Comparison of ENCODE assay signal across 34 cellular contexts in the genomic region with DNA sequence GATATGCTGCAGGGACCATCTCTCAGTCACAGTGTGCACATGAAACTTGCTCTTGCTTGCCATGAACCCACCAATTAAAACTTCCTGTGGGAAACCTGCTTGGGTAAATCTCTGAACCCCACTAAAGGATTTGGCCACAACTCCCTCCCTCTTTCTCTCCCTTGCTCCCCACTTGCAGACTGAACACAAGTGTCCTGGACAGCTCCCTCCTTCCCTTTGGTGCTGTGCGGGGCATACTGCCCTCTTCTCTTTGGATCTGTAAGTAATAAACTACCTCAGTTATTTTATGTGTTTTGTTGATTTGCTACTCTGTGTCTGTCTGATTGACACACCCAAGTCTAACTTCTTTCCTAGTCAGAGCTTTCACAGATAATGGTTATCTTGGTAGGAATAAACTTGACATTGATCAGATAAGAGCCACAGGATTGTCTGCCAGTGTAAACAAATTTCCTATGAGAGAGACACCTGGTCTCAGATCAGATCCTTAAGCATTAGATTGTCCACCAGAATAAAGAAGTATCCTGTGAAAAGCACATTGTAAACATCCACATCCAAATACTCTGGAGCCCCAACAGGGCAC. TPM values are rescaled to one million over a fixed set of nuclear protein-coding genes. Genes with fewer than 3 reads are reported as not detected.
"Had no signal": no experiment of that assay in that cellular context is flagged by ENCODE, and none has a peak within 500 bp of the region (broad histone marks: within the 10 kb centered on the region; RNA-seq: fewer than 3 reads in every experiment).

No MANE protein-coding gene starts in this region.

- H3K4me3 Mint-ChIP-seq: activated CD4-positive, alpha-beta T cell treated with anti-CD3 and anti-CD28 coated beads for 36 hours; activated naive CD8-positive, alpha-beta T cell; activated T-cell treated with anti-CD3 and anti-CD28 coated beads, Interleukin-2, amount 50 U/mL, for 72 hours; naive B cell; nephron progenitor cell; stimulated activated effector memory CD8-positive, alpha-beta T cell treated with anti-CD3 and anti-CD28 coated beads, Interleukin-12 subunit alpha, Interleukin-12 subunit beta, amount 100 ng/mL, for 72 hours; stimulated activated naive CD8-positive, alpha-beta T cell treated with anti-CD3 and anti-CD28 coated beads, Interleukin-15, amount 100 ng/mL, for 72 hours had no signal

- H3K4me1 Mint-ChIP-seq: activated CD4-positive, alpha-beta T cell treated with anti-CD3 and anti-CD28 coated beads for 36 hours; naive B cell; nephron progenitor cell; stimulated activated effector memory CD8-positive, alpha-beta T cell treated with anti-CD3 and anti-CD28 coated beads, Interleukin-12 subunit alpha, Interleukin-12 subunit beta, amount 100 ng/mL, for 72 hours had no signal

- H3K27ac Mint-ChIP-seq: activated CD4-positive, alpha-beta T cell treated with anti-CD3 and anti-CD28 coated beads for 36 hours; activated naive CD8-positive, alpha-beta T cell; activated T-cell treated with anti-CD3 and anti-CD28 coated beads, Interleukin-2, amount 50 U/mL, for 72 hours; naive B cell; nephron progenitor cell; stimulated activated effector memory CD8-positive, alpha-beta T cell treated with anti-CD3 and anti-CD28 coated beads, Interleukin-12 subunit alpha, Interleukin-12 subunit beta, amount 100 ng/mL, for 72 hours; stimulated activated naive CD8-positive, alpha-beta T cell treated with anti-CD3 and anti-CD28 coated beads, Interleukin-15, amount 100 ng/mL, for 72 hours had no signal

- H3K9me3 ChIP-seq: adrenal gland, body of pancreas, esophagus squamous epithelium, pancreas, prostate gland, sigmoid colon, thyroid gland, upper lobe of right lung had no signal

- H3K4me1 ChIP-seq: adrenal gland, esophagus squamous epithelium, heart right ventricle, left ventricle myocardium inferior, pancreas, sigmoid colon, thyroid gland, upper lobe of right lung had no signal

- H3K27me3 Mint-ChIP-seq: activated CD4-positive, alpha-beta T cell treated with anti-CD3 and anti-CD28 coated beads for 36 hours; activated naive CD8-positive, alpha-beta T cell; naive B cell; stimulated activated naive CD8-positive, alpha-beta T cell treated with anti-CD3 and anti-CD28 coated beads, Interleukin-15, amount 100 ng/mL, for 72 hours had no signal

- H3K27ac ChIP-seq: adrenal gland, body of pancreas, epithelial cell of prostate, esophagus squamous epithelium, heart right ventricle, left ventricle myocardium inferior, pancreas, prostate gland, sigmoid colon, thyroid gland, upper lobe of right lung had no signal

- FAIRE-seq: colon, pancreas, small intestine had no signal

- H3K36me3 ChIP-seq: adrenal gland, esophagus squamous epithelium, heart right ventricle, left ventricle myocardium inferior, pancreas, prostate gland, sigmoid colon, thyroid gland, upper lobe of right lung had no signal

- H3K36me3 Mint-ChIP-seq: activated naive CD8-positive, alpha-beta T cell; naive B cell; stimulated activated effector memory CD8-positive, alpha-beta T cell treated with anti-CD3 and anti-CD28 coated beads, Interleukin-12 subunit alpha, Interleukin-12 subunit beta, amount 100 ng/mL, for 72 hours had no signal

- H3K4me3 ChIP-seq: adrenal gland, body of pancreas, esophagus squamous epithelium, heart right ventricle, left ventricle myocardium inferior, lung, pancreas, prostate gland, sigmoid colon, thyroid gland, upper lobe of right lung had no signal

- H3K9me3 Mint-ChIP-seq: nephron progenitor cell; stimulated activated naive CD8-positive, alpha-beta T cell treated with anti-CD3 and anti-CD28 coated beads, Interleukin-15, amount 100 ng/mL, for 72 hours had no signal

- DNase-seq: activated CD4-positive, alpha-beta T cell treated with anti-CD3 and anti-CD28 coated beads for 36 hours; activated CD4-positive, alpha-beta T cell treated with anti-CD3 and anti-CD28 coated beads, Interleukin-2, amount 50 U/mL, for 4 hours; activated CD4-positive, CD25-positive, alpha-beta regulatory T cell; activated naive CD4-positive, alpha-beta T cell; activated T-cell treated with anti-CD3 and anti-CD28 coated beads for 4 hours; activated T-cell treated with anti-CD3 and anti-CD28 coated beads, Interleukin-2, amount 50 U/mL, for 72 hours; adrenal gland; aorta; body of pancreas; dermis blood vessel endothelial cell; effector CD4-positive, alpha-beta T cell; esophagus squamous epithelium; foreskin melanocyte; heart right ventricle; kidney glomerular epithelial cell; left ventricle myocardium inferior; naive B cell; nephron progenitor cell; pancreas; retina; sigmoid colon; small intestine; stimulated activated CD4-positive, alpha-beta T cell treated with anti-CD3 and anti-CD28 coated beads, Interleukin-4, amount 100 ng/mL, for 24 hours; stimulated activated naive CD8-positive, alpha-beta T cell treated with anti-CD3 and anti-CD28 coated beads, Interleukin-15, amount 100 ng/mL, for 72 hours; thyroid gland; upper lobe of right lung had no signal

- ATAC-seq: activated CD4-positive, alpha-beta T cell treated with anti-CD3 and anti-CD28 coated beads for 36 hours; activated T-cell treated with anti-CD3 and anti-CD28 coated beads, Interleukin-2, amount 50 U/mL, for 72 hours; body of pancreas; heart right ventricle; pancreas; stimulated activated effector memory CD8-positive, alpha-beta T cell treated with anti-CD3 and anti-CD28 coated beads, Interleukin-12 subunit alpha, Interleukin-12 subunit beta, amount 100 ng/mL, for 72 hours; stimulated activated naive CD8-positive, alpha-beta T cell treated with anti-CD3 and anti-CD28 coated beads, Interleukin-15, amount 100 ng/mL, for 72 hours had no signal

- H3K27me3 ChIP-seq: adrenal gland, body of pancreas, esophagus squamous epithelium, heart right ventricle, pancreas, sigmoid colon, thyroid gland, upper lobe of right lung had no signal

RNA-seq across cellular contexts. Expression of gene SULT1E1, which starts 41.8 kb away (rescaled TPM):
- total RNA-seq: activated CD4-positive, alpha-beta T cell treated with anti-CD3 and anti-CD28 coated beads for 36 hours; activated T-cell treated with anti-CD3 and anti-CD28 coated beads, Interleukin-2, amount 50 U/mL, for 72 hours; aorta; glomerular endothelial cell; heart right ventricle; left ventricle myocardium inferior; sigmoid colon; T-helper 2 cell treated with Interferon-gamma antibody and Interleukin-4, amounts not matched to agents 100 ng/mL and 5 ng/mL, for 36 hours; thyroid gland had no signal
- polyA plus RNA-seq: heart right ventricle, pancreas had no signal
